In genomic region chr3:136070334-136070733, GRCh38 we compare ENCODE assay signal across 1 cellular context.
TF ChIP-seq lines count a peak whose summit lies in the region.

No MANE protein-coding gene starts in this region.

TF ChIP-seq in GM23338, 12 proteins besides CTCF, POLR2A, EP300 and RAD21 (continued from another document):
- no peak for TF ChIP-seq REST (IDR thresholded peaks at IDR 0.05; ENCODE audit: unreplicated experiment)
